ENCODE assay signal across 11 cellular contexts in the genomic region with DNA sequence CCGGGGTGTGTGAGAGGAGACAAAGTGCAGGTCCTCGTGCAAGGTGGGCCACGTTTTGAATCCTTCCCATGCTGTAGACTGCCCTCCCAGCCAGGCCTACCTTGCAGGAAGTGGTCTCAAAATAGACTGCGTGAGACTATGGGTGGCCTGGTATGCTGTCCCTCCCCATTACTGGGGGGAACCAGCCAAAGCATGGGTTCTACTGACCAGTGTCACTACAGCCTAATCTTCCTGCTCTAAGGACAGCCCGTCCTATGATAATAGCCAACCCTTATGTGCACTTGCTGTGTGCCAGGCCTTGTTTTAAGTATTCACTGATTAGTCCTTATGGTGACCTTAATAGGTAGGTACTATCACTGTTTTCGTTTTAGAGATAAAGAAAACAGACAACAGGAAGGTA. TPM values are rescaled to one million over a fixed set of nuclear protein-coding genes. Genes with fewer than 3 reads are reported as not detected.
"Had no signal": no experiment of that assay in that cellular context is flagged by ENCODE, and none has a peak within 500 bp of the region (broad histone marks: within the 10 kb centered on the region; RNA-seq: fewer than 3 reads in every experiment).

No MANE protein-coding gene starts in this region.

- H3K4me1 Mint-ChIP-seq: activated naive CD4-positive, alpha-beta T cell treated with anti-CD3 and anti-CD28 coated beads, Interleukin-2, amount 50 U/mL, for 24 hours; memory B cell had no signal

- H3K27me3 Mint-ChIP-seq: activated naive CD4-positive, alpha-beta T cell treated with anti-CD3 and anti-CD28 coated beads, Interleukin-2, amount 50 U/mL, for 24 hours; memory B cell; stimulated activated naive CD8-positive, alpha-beta T cell treated with anti-CD3 and anti-CD28 coated beads, Interleukin-15, Interleukin-2, amounts not matched to agents 100 ng/mL and 50 ng/mL, for 24 hours had no signal

- H3K4me3 Mint-ChIP-seq: activated naive CD4-positive, alpha-beta T cell treated with anti-CD3 and anti-CD28 coated beads, Interleukin-2, amount 50 U/mL, for 24 hours; memory B cell; stimulated activated naive CD8-positive, alpha-beta T cell treated with anti-CD3 and anti-CD28 coated beads, Interleukin-15, Interleukin-2, amounts not matched to agents 100 ng/mL and 50 ng/mL, for 24 hours had no signal

- H3K9me3 ChIP-seq: ovary had no signal

- H3K9me3 Mint-ChIP-seq: activated naive CD4-positive, alpha-beta T cell treated with anti-CD3 and anti-CD28 coated beads, Interleukin-2, amount 50 U/mL, for 24 hours; memory B cell; stimulated activated naive CD8-positive, alpha-beta T cell treated with anti-CD3 and anti-CD28 coated beads, Interleukin-15, Interleukin-2, amounts not matched to agents 100 ng/mL and 50 ng/mL, for 24 hours had no signal

- H3K27me3 ChIP-seq: ovary had no signal

- H3K4me3 ChIP-seq: ovary had no signal

- DNase-seq: activated CD4-positive, alpha-beta T cell treated with anti-CD3 and anti-CD28 coated beads for 48 hours; activated CD8-positive, alpha-beta memory T cell treated with anti-CD3 and anti-CD28 coated beads for 24 hours; cerebellar nuclear complex; dermis blood vessel endothelial cell; ovary; stimulated activated CD4-positive, alpha-beta T cell treated with anti-CD3 and anti-CD28 coated beads, Interleukin-15, amount 100 ng/mL, for 24 hours; stimulated activated CD4-positive, alpha-beta T cell treated with anti-CD3 and anti-CD28 coated beads, Interleukin-4, amount 100 ng/mL, for 24 hours had no signal

- H3K36me3 ChIP-seq: ovary had no signal

- H3K27ac ChIP-seq: ovary had no signal

- H3K27ac Mint-ChIP-seq: activated naive CD4-positive, alpha-beta T cell treated with anti-CD3 and anti-CD28 coated beads, Interleukin-2, amount 50 U/mL, for 24 hours; memory B cell; stimulated activated naive CD8-positive, alpha-beta T cell treated with anti-CD3 and anti-CD28 coated beads, Interleukin-15, Interleukin-2, amounts not matched to agents 100 ng/mL and 50 ng/mL, for 24 hours had no signal

RNA-seq across cellular contexts. Expression of a gene that starts 54.1 kb away (rescaled TPM):
- total RNA-seq: T-helper 1 cell treated with Interleukin-12 subunit alpha and Interleukin-12 subunit beta and Interleukin-4 antibody, amounts not matched to agents 30 ng/mL and 1 ng/mL, for 36 hours had no signal
